13 cellular contexts compared by ENCODE assay signal in genomic region chr14:61482348-61483206, GRCh38.
A peak's percentile ranks its signal among the peaks of the same experiment; 100 is the strongest.
DNase-seq lines count a peak whose midpoint lies in the region; ATAC-seq, FAIRE-seq and TF ChIP-seq lines count a peak whose summit lies in the region.
"Had no signal": no experiment of that assay in that cellular context is flagged by ENCODE, and none has a peak within 500 bp of the region (broad histone marks: within the 10 kb centered on the region; RNA-seq: fewer than 3 reads in every experiment).

No MANE protein-coding gene starts in this region.

- no peak for TF ChIP-seq CTCF in H1 (IDR thresholded peaks at IDR 0.05; ENCODE audit: control extremely low read depth in 1 of 3, insufficient read depth in 1 of 3, low read depth in 1 of 3, low read length in 3 of 3)

- no peak for FAIRE-seq in H1 (lab: Jason Lieb, UNC)
- FAIRE-seq in GM19239 (lab: Jason Lieb, UNC), result no peak

- H3K36me3 ChIP-seq in KOPT-K1 (ENCODE audit: insufficient read depth, low read length), result peaks cover 98% of the 10 kb centered on the region
- no peaks in the 10 kb centered on the region for H3K36me3 ChIP-seq in H1 (ENCODE audit: control insufficient read depth in 2 of 4, insufficient read depth in 4 of 4, low read length in 3 of 4)
- peaks cover 9 to 10% of the 10 kb centered on the region in 2 experiments for H3K36me3 ChIP-seq in trophoblast cell (ENCODE audit: control insufficient read depth in 1 of 2, insufficient read depth in 2 of 2, low read length in 2 of 2)

- H3K4me1 ChIP-seq in H1 (replicated peaks in 1 of 4; ENCODE audit: control insufficient read depth in 3 of 4, insufficient read depth in 4 of 4, low read length in 3 of 4) (peaks cover 0 to 4% (median 3%) of the 10 kb centered on the region in 4 experiments; a peak in 4 of 7 replicates), trophoblast cell (ENCODE audit: control insufficient read depth in 1 of 2, insufficient read depth in 2 of 2, low read length in 2 of 2) (peaks cover 44 to 53% of the 10 kb centered on the region in 2 experiments)

- H3K9me3 Mint-ChIP-seq in activated CD4-positive, alpha-beta T cell treated with anti-CD3 and anti-CD28 coated beads, Interleukin-2, amount 10 ng/mL, durations not matched to agents 7 days and 5 days, result no peaks in the 10 kb centered on the region

- no peaks in the 10 kb centered on the region for H3K27me3 Mint-ChIP-seq in activated CD4-positive, alpha-beta T cell treated with anti-CD3 and anti-CD28 coated beads, Interleukin-2, amount 10 ng/mL, durations not matched to agents 7 days and 5 days

- TF ChIP-seq EP300 in H1 (IDR thresholded peaks at IDR 0.05; ENCODE audit: borderline replicate concordance in 1 of 2, low read depth in 2 of 2, low read length in 2 of 2), result no peak

- peak overlapping the region; percentile 13 for H3K27ac ChIP-seq in KOPT-K1 (ENCODE audit: low read depth, low read length, poor library complexity, severe bottlenecking)
- no peak overlapping the region for H3K27ac ChIP-seq in H1 (ENCODE audit: low read depth, low read length)
- H3K27ac ChIP-seq in trophoblast cell (ENCODE audit: low read depth, low read length), result peak overlapping the region; percentile 97
- H3K27ac ChIP-seq: coronary artery had no signal

- H4K91ac ChIP-seq in H1 (replicated peaks; ENCODE audit: insufficient read length, low read length) (no peak overlapping the region), trophoblast cell (ENCODE audit: low read depth, low read length) (peak overlapping the region; percentile 98)

- H3K56ac ChIP-seq in H1 (replicated peaks; ENCODE audit: insufficient read length, low read depth, low read length), result no peak overlapping the region

- H2BK120ac ChIP-seq in H1 (replicated peaks; ENCODE audit: low read depth, low read length), result no peak overlapping the region
- peak overlapping the region; percentile 99 for H2BK120ac ChIP-seq in trophoblast cell (ENCODE audit: insufficient read depth, low read length, poor library complexity)

- no peak overlapping the region for H4K5ac ChIP-seq in H1 (ENCODE audit: insufficient read length, low read depth, low read length)

- no peaks in the 10 kb centered on the region for H3K23me2 ChIP-seq in H1 (ENCODE audit: low read depth, low read length)

- H2AK5ac ChIP-seq in H1 (ENCODE audit: low read depth, low read length) (no peak overlapping the region), trophoblast cell (ENCODE audit: low read length) (peak overlapping the region; percentile 96)

- no peak for DNase-seq in activated CD4-positive, alpha-beta T cell treated with anti-CD3 and anti-CD28 coated beads, Interleukin-2, amount 10 ng/mL, durations not matched to agents 7 days and 5 days
- no peak for DNase-seq in activated CD4-positive, alpha-beta T cell treated with anti-CD3 and anti-CD28 coated beads for 1 hour
- DNase-seq in H1 (ENCODE audit: low read depth in 1 of 2, low spot score in 2 of 2) (no peak), trophoblast cell (peak in 1 of 2 donors; percentile 66), GM19239 (ENCODE audit: insufficient read length, low spot score) (no peak), COLO668 (lab: John Stamatoyannopoulos, UW; ENCODE audit: unreplicated experiment) (no peak)
- DNase-seq: aorta, NCI-H2107, NCI-H774 had no signal

- peak overlapping the region; percentile 41 for H3K27ac Mint-ChIP-seq in activated CD4-positive, alpha-beta T cell treated with anti-CD3 and anti-CD28 coated beads, Interleukin-2, amount 10 ng/mL, durations not matched to agents 7 days and 5 days

- no peak for TF ChIP-seq POLR2A in H1 (IDR thresholded peaks at IDR 0.05; ENCODE audit: control extremely low read depth in 1 of 2, low read depth in 2 of 2, low read length in 2 of 2)

- no peak overlapping the region for H3K4me3 Mint-ChIP-seq in activated CD4-positive, alpha-beta T cell treated with anti-CD3 and anti-CD28 coated beads, Interleukin-2, amount 10 ng/mL, durations not matched to agents 7 days and 5 days

- H3K14ac ChIP-seq in H1 (ENCODE audit: insufficient read length) (no peak overlapping the region), trophoblast cell (ENCODE audit: low read length) (peak overlapping the region; percentile 95)

- H3K79me2 ChIP-seq in H1 (ENCODE audit: control insufficient read depth in 1 of 2, insufficient read depth in 2 of 2, low read length in 2 of 2), result no peaks in the 10 kb centered on the region
- H3K79me2 ChIP-seq in trophoblast cell (ENCODE audit: control insufficient read depth, insufficient read depth, low read length, poor library complexity), result peaks cover 12% of the 10 kb centered on the region

- no peak overlapping the region for H4K8ac ChIP-seq in H1 (ENCODE audit: extremely low read depth, insufficient read depth, low read length)
- H4K8ac ChIP-seq in trophoblast cell (ENCODE audit: low read depth, low read length), result peak overlapping the region; percentile 86

- no peak for TF ChIP-seq RAD21 in H1 (IDR thresholded peaks at IDR 0.05 in 1 of 2, conservative IDR thresholded peaks at IDR 0.05 in 1 of 2; ENCODE audit: low read depth in 2 of 2, low read length in 2 of 2)

- H2BK15ac ChIP-seq in H1 (ENCODE audit: low read length), result peak overlapping the region; percentile 73; the same call in 1 of the 2 replicates

- H3K4me3 ChIP-seq in H1 (ENCODE audit: extremely low read depth in 1 of 4, insufficient read depth in 2 of 4, low read depth in 3 of 4, low read length in 4 of 4) (no peak overlapping the region), trophoblast cell (ENCODE audit: low read depth, low read length) (no peak overlapping the region)
- H3K4me3 ChIP-seq: coronary artery, lung had no signal

- no peak overlapping the region for H2BK5ac ChIP-seq in H1 (ENCODE audit: low read depth, low read length)
- H2BK5ac ChIP-seq in trophoblast cell (ENCODE audit: low read depth, low read length, poor library complexity), result peak overlapping the region; percentile 96

- H3K9me3 ChIP-seq in KOPT-K1 (ENCODE audit: insufficient read depth, low read length, poor library complexity, severe bottlenecking) (no peaks in the 10 kb centered on the region), H1 (ENCODE audit: insufficient read depth in 2 of 2, low read depth in 1 of 2, low read length in 1 of 2) (no peaks in the 10 kb centered on the region), trophoblast cell (ENCODE audit: insufficient read depth, low read depth, low read length) (no peaks in the 10 kb centered on the region)

- H4K20me1 ChIP-seq in H1 (replicated peaks in 1 of 2; ENCODE audit: control insufficient read depth in 1 of 2, insufficient read depth in 2 of 2, low read length in 2 of 2), result no peaks in the 10 kb centered on the region

- 87% methylated on average over 8 of the region's 8 CpGs; no CpG with 5 or more reads in 1 of the 2 experiments for WGBS in H1 (ENCODE audit: extremely low coverage in 1 of 2, insufficient coverage in 1 of 2, insufficient read length in 1 of 2, insufficient replicate concordance in 2 of 2, low coverage in 1 of 2, low lambda C conversion rate in 2 of 2, missing lambda C conversion rate in 1 of 2), 2 experiments
- no CpG with 5 or more reads among the region's 8 CpGs for WGBS in trophoblast cell (ENCODE audit: extremely low coverage, insufficient coverage, insufficient read length)

- ATAC-seq in GM21360 (IDR thresholded peaks at IDR 0.05; ENCODE audit: unreplicated experiment), result no peak

- peaks cover 68% of the 10 kb centered on the region for H3K4me1 Mint-ChIP-seq in activated CD4-positive, alpha-beta T cell treated with anti-CD3 and anti-CD28 coated beads, Interleukin-2, amount 10 ng/mL, durations not matched to agents 7 days and 5 days

- no peak overlapping the region for H2AFZ ChIP-seq in H1 (ENCODE audit: low read length)
- H2AFZ ChIP-seq in trophoblast cell (ENCODE audit: insufficient read depth, low read length, poor library complexity), result no peak overlapping the region

- H4K12ac ChIP-seq in trophoblast cell (ENCODE audit: low read depth, low read length), result no peak overlapping the region

- H3K18ac ChIP-seq in H1 (ENCODE audit: extremely low read depth, low read length) (no peak overlapping the region), trophoblast cell (ENCODE audit: low read length) (peak overlapping the region; percentile 95)

- CTCF ChIA-PET in activated CD4-positive, alpha-beta T cell treated with anti-CD3 and anti-CD28 coated beads, Interleukin-2, amount 10 ng/mL, durations not matched to agents 7 days and 5 days (lab: Charles Lee), result interaction anchor here (0.8 to 3.1 kb wide), 4 partner anchors 8 to 21 kb away, joined by 3 to 16 read pairs (median 4); no protein-coding TSS in a partner anchor
- CTCF ChIA-PET in H1 (lab: Charles Lee; ENCODE audit: partially characterized antibody), result interaction anchor here (0.8 to 1.5 kb wide), 6 partner anchors 11 to 355 kb away, joined by 3 to 4 read pairs (median 3); no protein-coding TSS in a partner anchor

- H3K9ac ChIP-seq in H1 (replicated peaks in 1 of 4; ENCODE audit: extremely low read depth in 1 of 4, low read depth in 3 of 4, low read length in 3 of 4) (no peak overlapping the region), trophoblast cell (ENCODE audit: low read length) (peak overlapping the region; percentile 40)

- POLR2A ChIA-PET in activated CD4-positive, alpha-beta T cell treated with anti-CD3 and anti-CD28 coated beads, Interleukin-2, amount 10 ng/mL, durations not matched to agents 7 days and 5 days (lab: Charles Lee), result no interaction called here
- POLR2A ChIA-PET in H1 (lab: Charles Lee; ENCODE audit: partially characterized antibody), result interaction anchor here (1.5 kb wide), 1 partner anchor 21 kb away, joined by 3 read pairs; no protein-coding TSS in a partner anchor

- H3K79me1 ChIP-seq in H1 (ENCODE audit: low read depth, low read length) (no peaks in the 10 kb centered on the region), trophoblast cell (ENCODE audit: low read length) (peaks cover 61% of the 10 kb centered on the region)

- H3K4ac ChIP-seq in H1 (replicated peaks; ENCODE audit: insufficient read length, low read depth, low read length) (no peak overlapping the region), trophoblast cell (ENCODE audit: low read depth, low read length) (peak overlapping the region; percentile 92)

- H2BK12ac ChIP-seq in H1 (ENCODE audit: low read depth, low read length) (no peak overlapping the region), trophoblast cell (ENCODE audit: low read length) (peak overlapping the region; percentile 99)

- H3K27me3 ChIP-seq in H1 (replicated peaks in 1 of 4; ENCODE audit: control insufficient read depth in 3 of 4, extremely low read depth in 1 of 4, insufficient read depth in 3 of 4, low read length in 3 of 4) (no peaks in the 10 kb centered on the region; a peak in 1 of 7 replicates), trophoblast cell (ENCODE audit: insufficient read depth, low read length) (no peaks in the 10 kb centered on the region)

- H3K4me2 ChIP-seq in H1 (ENCODE audit: insufficient read depth in 1 of 2, low read depth in 2 of 2, low read length in 2 of 2) (no peak overlapping the region), trophoblast cell (ENCODE audit: low read length) (no peak overlapping the region)

- peaks cover 87% of the 10 kb centered on the region for H3K36me3 Mint-ChIP-seq in activated CD4-positive, alpha-beta T cell treated with anti-CD3 and anti-CD28 coated beads, Interleukin-2, amount 10 ng/mL, durations not matched to agents 7 days and 5 days (ENCODE audit: low read depth)

- H2BK20ac ChIP-seq in H1 (ENCODE audit: low read length), result no peak overlapping the region

- H3K23ac ChIP-seq in H1 (ENCODE audit: insufficient read length), result no peak overlapping the region
- H3K23ac ChIP-seq in trophoblast cell (ENCODE audit: low read length), result no peak overlapping the region

TF ChIP-seq in H1, 55 proteins besides CTCF, POLR2A, EP300 and RAD21 (continues in another document):
- no peak for TF ChIP-seq POU5F1 (IDR thresholded peaks at IDR 0.05; ENCODE audit: low read depth, low read length)
